Comparison of ENCODE assay signal across 12 cellular contexts in the genomic region with DNA sequence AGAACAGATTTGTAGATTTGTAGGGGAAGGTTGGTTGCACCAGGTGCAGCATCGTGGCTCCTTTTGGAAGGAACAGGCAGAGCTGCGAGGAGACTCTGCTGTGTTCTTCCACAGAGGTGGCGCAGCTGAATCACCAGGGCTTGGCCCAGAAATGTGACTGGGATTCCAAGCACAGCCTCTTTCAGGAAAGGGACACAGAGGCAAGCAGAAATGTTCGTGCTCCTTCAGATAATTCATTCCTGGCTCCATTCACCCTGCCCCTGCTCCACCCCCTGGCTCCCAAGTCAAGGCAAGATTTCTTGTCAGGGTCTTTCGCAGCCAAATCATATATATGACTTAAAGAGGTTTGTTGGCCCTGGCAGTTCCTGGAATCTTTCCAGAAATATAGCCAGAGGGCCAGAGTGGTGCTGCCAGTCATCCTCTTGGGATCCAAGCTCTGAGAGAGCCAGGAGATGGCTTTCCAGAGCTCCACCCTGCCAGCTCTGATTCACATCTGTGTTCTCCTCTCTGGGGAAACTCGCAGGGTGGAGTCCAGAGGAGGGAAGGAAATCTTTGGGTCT.
DNase-seq lines count a peak whose midpoint lies in the region; TF ChIP-seq lines count a peak whose summit lies in the region.
"Had no signal": no experiment of that assay in that cellular context is flagged by ENCODE, and none has a peak within 500 bp of the region (broad histone marks: within the 10 kb centered on the region; RNA-seq: fewer than 3 reads in every experiment).

No MANE protein-coding gene starts in this region.

- H3K9me3 ChIP-seq in right atrium auricular region, result no peaks in the 10 kb centered on the region
- H3K9me3 ChIP-seq in CD4-positive, alpha-beta memory T cell (ENCODE audit: control insufficient read depth in 1 of 2, low read length in 2 of 2), result no peaks in the 10 kb centered on the region

- intact Hi-C loops in CD4-positive, alpha-beta memory T cell (cut with micrococcal nuclease), result no loop called here

- H3K4me3 Mint-ChIP-seq in CD4-positive, alpha-beta memory T cell, result no peak overlapping the region
- H3K4me3 Mint-ChIP-seq: activated naive CD8-positive, alpha-beta T cell treated with anti-CD3 and anti-CD28 coated beads, Interleukin-2, amount 50 U/mL, for 24 hours had no signal

- no peak for TF ChIP-seq CTCF in cardiac fibroblast (IDR thresholded peaks at IDR 0.05; ENCODE audit: low read depth, low read length)
- no peak for TF ChIP-seq CTCF in right atrium auricular region (IDR thresholded peaks at IDR 0.05)

- DNase-seq in LHCN-M2 (ENCODE audit: low read depth), result peak; percentile 48
- peak; percentile 10 to 22 for DNase-seq in cardiac fibroblast (ENCODE audit: low read depth in 2 of 2)
- DNase-seq in right atrium auricular region (ENCODE audit: low spot score), result peak; percentile 78
- peak; percentile 39 for DNase-seq in stromal cell of bone marrow (ENCODE audit: low read depth)
- no peak for DNase-seq in dermis blood vessel endothelial cell
- DNase-seq in epidermal melanocyte (ENCODE audit: insufficient read length, low spot score), result no peak
- DNase-seq in stimulated activated naive CD4-positive, alpha-beta T cell (lab: John Stamatoyannopoulos, UW), result no peak
- DNase-seq in CD4-positive, alpha-beta memory T cell, result no peak
- DNase-seq: activated naive CD8-positive, alpha-beta T cell treated with anti-CD3 and anti-CD28 coated beads, Interleukin-2, amount 50 U/mL, for 24 hours; effector CD8-positive, alpha-beta T cell; NCI-H2107; SW 1271 had no signal

- no peaks in the 10 kb centered on the region for H3K36me3 ChIP-seq in right atrium auricular region
- no peaks in the 10 kb centered on the region for H3K36me3 ChIP-seq in CD4-positive, alpha-beta memory T cell (ENCODE audit: insufficient read depth, low read length)

- no peaks in the 10 kb centered on the region for H3K36me3 Mint-ChIP-seq in CD4-positive, alpha-beta memory T cell

- H3K27me3 ChIP-seq in right atrium auricular region, result no peaks in the 10 kb centered on the region
- H3K27me3 ChIP-seq in CD4-positive, alpha-beta memory T cell (ENCODE audit: insufficient read depth, low read length), result no peaks in the 10 kb centered on the region

- POLR2A ChIA-PET in CD4-positive, alpha-beta memory T cell (lab: Charles Lee; ENCODE audit: partially characterized antibody), result no interaction called here

- H3K4me3 ChIP-seq in cardiac fibroblast (replicated peaks in 1 of 2; ENCODE audit: low read depth in 2 of 2, low read length in 2 of 2) (no peak overlapping the region), right atrium auricular region (no peak overlapping the region)
- no peak overlapping the region for H3K4me3 ChIP-seq in CD4-positive, alpha-beta memory T cell (ENCODE audit: low read length in 2 of 2)

- H3K27ac ChIP-seq in right atrium auricular region, result peak overlapping the region; percentile 32 to 58
- no peak overlapping the region for H3K27ac ChIP-seq in CD4-positive, alpha-beta memory T cell (ENCODE audit: low read depth, low read length)

- no peaks in the 10 kb centered on the region for H3K4me1 Mint-ChIP-seq in CD4-positive, alpha-beta memory T cell
- H3K4me1 Mint-ChIP-seq: activated naive CD8-positive, alpha-beta T cell treated with anti-CD3 and anti-CD28 coated beads, Interleukin-2, amount 50 U/mL, for 24 hours had no signal

- H3K9me3 Mint-ChIP-seq in CD4-positive, alpha-beta memory T cell, result peaks cover 0 to 3% (median 0%) of the 10 kb centered on the region in 8 donors
- H3K9me3 Mint-ChIP-seq: activated naive CD8-positive, alpha-beta T cell treated with anti-CD3 and anti-CD28 coated beads, Interleukin-2, amount 50 U/mL, for 24 hours had no signal

- H3K27me3 Mint-ChIP-seq in CD4-positive, alpha-beta memory T cell, result peaks cover 1 to 4% of the 10 kb centered on the region in 2 donors

- H3K4me1 ChIP-seq in right atrium auricular region, result peaks cover 0 to 31% of the 10 kb centered on the region in 2 donors
- H3K4me1 ChIP-seq in CD4-positive, alpha-beta memory T cell (ENCODE audit: insufficient read depth, low read length), result no peaks in the 10 kb centered on the region

- CTCF ChIA-PET in CD4-positive, alpha-beta memory T cell (lab: Charles Lee; ENCODE audit: partially characterized antibody), result no interaction called here

- H3K27ac Mint-ChIP-seq in CD4-positive, alpha-beta memory T cell, result no peak overlapping the region
- H3K27ac Mint-ChIP-seq: activated naive CD8-positive, alpha-beta T cell treated with anti-CD3 and anti-CD28 coated beads, Interleukin-2, amount 50 U/mL, for 24 hours had no signal

Comparison
In these comparisons a context has a peak if more than half of its experiments do, and no peak if none do; other contexts are left out.
1. DNase-seq: peak in LHCN-M2 (single experiment), cardiac fibroblast (2 of 2), right atrium auricular region (single experiment) and stromal cell of bone marrow (single experiment); none in dermis blood vessel endothelial cell (single experiment), epidermal melanocyte (single experiment), stimulated activated naive CD4-positive, alpha-beta T cell (0 of 6) and CD4-positive, alpha-beta memory T cell (0 of 5).